ENCODE assay signal across 1 cellular context in the genomic region with DNA sequence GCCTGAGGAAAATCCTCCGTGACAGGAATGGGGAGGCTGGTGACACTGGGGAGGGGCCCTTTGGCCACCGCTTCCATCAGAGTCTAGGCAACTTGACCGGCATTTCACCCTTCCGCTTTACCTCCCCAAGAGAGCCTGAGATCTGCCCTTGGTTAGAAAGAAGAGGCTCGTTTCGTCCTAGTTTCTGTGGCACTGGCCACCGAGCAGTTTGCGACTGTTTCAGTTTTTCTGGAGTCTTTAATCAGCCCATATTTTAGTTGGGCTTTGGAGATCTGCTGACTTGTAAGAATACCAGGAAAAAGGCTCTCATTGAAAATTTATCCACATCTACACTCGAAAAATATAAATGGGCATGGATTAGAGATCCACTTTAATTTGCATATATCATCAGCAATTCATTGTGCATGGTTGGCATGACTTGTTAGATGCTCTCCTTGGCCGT.
TF ChIP-seq lines count a peak whose summit lies in the region.

No MANE protein-coding gene starts in this region.

TF ChIP-seq in HEK293, 187 proteins besides CTCF, POLR2A, EP300 and RAD21 (continued from another document):
- TF ChIP-seq, protein P1, sequence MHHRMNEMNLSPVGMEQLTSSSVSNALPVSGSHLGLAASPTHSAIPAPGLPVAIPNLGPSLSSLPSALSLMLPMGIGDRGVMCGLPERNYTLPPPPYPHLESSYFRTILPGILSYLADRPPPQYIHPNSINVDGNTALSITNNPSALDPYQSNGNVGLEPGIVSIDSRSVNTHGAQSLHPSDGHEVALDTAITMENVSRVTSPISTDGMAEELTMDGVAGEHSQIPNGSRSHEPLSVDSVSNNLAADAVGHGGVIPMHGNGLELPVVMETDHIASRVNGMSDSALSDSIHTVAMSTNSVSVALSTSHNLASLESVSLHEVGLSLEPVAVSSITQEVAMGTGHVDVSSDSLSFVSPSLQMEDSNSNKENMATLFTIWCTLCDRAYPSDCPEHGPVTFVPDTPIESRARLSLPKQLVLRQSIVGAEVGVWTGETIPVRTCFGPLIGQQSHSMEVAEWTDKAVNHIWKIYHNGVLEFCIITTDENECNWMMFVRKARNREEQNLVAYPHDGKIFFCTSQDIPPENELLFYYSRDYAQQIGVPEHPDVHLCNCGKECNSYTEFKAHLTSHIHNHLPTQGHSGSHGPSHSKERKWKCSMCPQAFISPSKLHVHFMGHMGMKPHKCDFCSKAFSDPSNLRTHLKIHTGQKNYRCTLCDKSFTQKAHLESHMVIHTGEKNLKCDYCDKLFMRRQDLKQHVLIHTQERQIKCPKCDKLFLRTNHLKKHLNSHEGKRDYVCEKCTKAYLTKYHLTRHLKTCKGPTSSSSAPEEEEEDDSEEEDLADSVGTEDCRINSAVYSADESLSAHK (tag by site-specific recombination; IDR thresholded peaks at IDR 0.05): peak; percentile 25; the same call in 1 of the 2 replicates
- TF ChIP-seq ZNF335 (tag by site-specific recombination; conservative IDR thresholded peaks at IDR 0.05) (peak; percentile 87), KLF10 (tag by site-specific recombination; IDR thresholded peaks at IDR 0.05) (no peak), ZNF843 (tag by site-specific recombination; IDR thresholded peaks at IDR 0.05) (no peak), ZNF501 (tag by site-specific recombination; IDR thresholded peaks at IDR 0.05) (peak; percentile 73; the same call in 1 of the 2 replicates), ZBTB20 (tag by site-specific recombination; IDR thresholded peaks at IDR 0.05) (peak; percentile 72), SP7 (tag by site-specific recombination; IDR thresholded peaks at IDR 0.05) (peak; percentile 10), PRDM10 (tag by site-specific recombination; IDR thresholded peaks at IDR 0.05) (peak; percentile 9; the same call in 1 of the 2 replicates), KLF16 (tag by site-specific recombination; IDR thresholded peaks at IDR 0.05) (0 out of 2 replicates have a peak, but pooled peaks have one; percentile 24), ZNF558 (tag by site-specific recombination; IDR thresholded peaks at IDR 0.05) (no peak), ZNF513 (tag by site-specific recombination; IDR thresholded peaks at IDR 0.05) (no peak), GLIS1 (tag by site-specific recombination; IDR thresholded peaks at IDR 0.05) (peak; percentile 37)
- TF ChIP-seq, protein P2, sequence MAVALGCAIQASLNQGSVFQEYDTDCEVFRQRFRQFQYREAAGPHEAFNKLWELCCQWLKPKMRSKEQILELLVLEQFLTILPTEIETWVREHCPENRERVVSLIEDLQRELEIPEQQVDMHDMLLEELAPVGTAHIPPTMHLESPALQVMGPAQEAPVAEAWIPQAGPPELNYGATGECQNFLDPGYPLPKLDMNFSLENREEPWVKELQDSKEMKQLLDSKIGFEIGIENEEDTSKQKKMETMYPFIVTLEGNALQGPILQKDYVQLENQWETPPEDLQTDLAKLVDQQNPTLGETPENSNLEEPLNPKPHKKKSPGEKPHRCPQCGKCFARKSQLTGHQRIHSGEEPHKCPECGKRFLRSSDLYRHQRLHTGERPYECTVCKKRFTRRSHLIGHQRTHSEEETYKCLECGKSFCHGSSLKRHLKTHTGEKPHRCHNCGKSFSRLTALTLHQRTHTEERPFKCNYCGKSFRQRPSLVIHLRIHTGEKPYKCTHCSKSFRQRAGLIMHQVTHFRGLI (tag by site-specific recombination; IDR thresholded peaks at IDR 0.05): peak; percentile 68
